In the genomic region with DNA sequence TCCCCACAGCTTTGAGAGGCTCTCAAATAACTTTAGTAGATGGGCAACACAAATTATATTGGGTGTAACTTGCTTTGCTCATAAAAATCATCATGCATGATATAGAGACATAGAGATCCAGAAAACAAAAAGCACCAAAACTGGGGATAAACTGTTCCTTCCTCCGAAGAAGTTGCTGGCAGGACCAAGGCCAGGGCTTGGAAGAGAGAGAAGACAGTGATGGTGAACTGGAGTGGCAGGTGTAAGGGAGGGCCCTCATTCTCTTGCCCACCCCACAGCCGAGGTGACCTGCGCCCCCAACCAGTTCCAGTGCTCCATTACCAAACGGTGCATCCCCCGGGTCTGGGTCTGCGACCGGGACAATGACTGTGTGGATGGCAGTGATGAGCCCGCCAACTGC, we compare ENCODE assay signal across 26 cellular contexts. TPM values are rescaled to one million over a fixed set of nuclear protein-coding genes. Genes with fewer than 3 reads are reported as not detected.
"Had no signal": no experiment of that assay in that cellular context is flagged by ENCODE, and none has a peak within 500 bp of the region (broad histone marks: within the 10 kb centered on the region; RNA-seq: fewer than 3 reads in every experiment).

No MANE protein-coding gene starts in this region.

- DNase-seq: colonic mucosa; cortex of kidney; dermis blood vessel endothelial cell; dorsolateral prefrontal cortex; effector CD4-positive, alpha-beta T cell; effector CD8-positive, alpha-beta T cell; effector memory CD4-positive, alpha-beta T cell; effector memory CD8-positive, alpha-beta T cell; endodermal cell; erythroblast; esophagus squamous epithelium; foreskin fibroblast; foreskin keratinocyte; foreskin melanocyte; gastrocnemius medialis; glutamatergic neuron; head of caudate nucleus; heart left ventricle; heart right ventricle had no signal

- H3K27ac ChIP-seq: colonic mucosa, coronary artery, epithelial cell of prostate, esophagus muscularis mucosa, esophagus squamous epithelium, foreskin keratinocyte, gastrocnemius medialis, gastroesophageal sphincter, heart left ventricle, heart right ventricle had no signal

- H3K27me3 ChIP-seq: colonic mucosa, dorsolateral prefrontal cortex, esophagus muscularis mucosa, esophagus squamous epithelium, foreskin keratinocyte, gastrocnemius medialis, gastroesophageal sphincter, heart left ventricle, heart right ventricle had no signal

- H3K4me1 ChIP-seq: colonic mucosa, esophagus muscularis mucosa, esophagus squamous epithelium, foreskin keratinocyte, gastrocnemius medialis, gastroesophageal sphincter, heart left ventricle, heart right ventricle had no signal

- H3K9me3 ChIP-seq: colonic mucosa, esophagus muscularis mucosa, esophagus squamous epithelium, gastrocnemius medialis, gastroesophageal sphincter, heart left ventricle, heart right ventricle had no signal

- H3K4me3 ChIP-seq: colonic mucosa, coronary artery, dorsolateral prefrontal cortex, esophagus muscularis mucosa, esophagus squamous epithelium, gastrocnemius medialis, gastroesophageal sphincter, heart left ventricle, heart right ventricle had no signal

RNA-seq across cellular contexts. Expression of gene LRP1-AS, which starts 53.8 kb away (rescaled TPM):
- polyA plus RNA-seq: endothelial cell of umbilical vein, esophagus, fibroblast of lung, foreskin keratinocyte, heart left ventricle, heart right ventricle had no signal
